In the genomic region with DNA sequence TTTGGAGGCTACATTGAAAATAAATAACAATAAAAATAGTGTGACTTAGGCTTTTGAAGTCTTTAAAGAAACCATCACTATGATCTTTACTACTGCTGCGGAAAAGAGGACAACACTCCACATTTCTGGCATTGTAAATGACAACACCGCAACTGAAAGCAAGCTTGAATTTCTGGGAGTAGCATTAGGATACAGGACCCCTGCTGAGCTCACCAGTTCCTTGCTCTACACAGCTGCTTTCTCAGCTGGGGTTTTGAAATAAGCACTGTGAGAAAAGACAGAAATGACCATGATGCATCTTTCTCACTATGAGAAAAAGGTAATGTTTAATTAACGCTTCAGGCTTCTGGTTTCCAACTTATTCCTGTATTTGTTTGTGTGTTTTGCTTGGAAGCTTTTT, we compare ENCODE assay signal across 21 cellular contexts.
A peak's percentile ranks its signal among the peaks of the same experiment; 100 is the strongest.
DNase-seq lines count a peak whose midpoint lies in the region; ATAC-seq and TF ChIP-seq lines count a peak whose summit lies in the region.
"Had no signal": no experiment of that assay in that cellular context is flagged by ENCODE, and none has a peak within 500 bp of the region (broad histone marks: within the 10 kb centered on the region; RNA-seq: fewer than 3 reads in every experiment).

No MANE protein-coding gene starts in this region.

- no peaks in the 10 kb centered on the region for H3K36me3 ChIP-seq in neural progenitor cell
- H3K36me3 ChIP-seq: gastrocnemius medialis, HAP-1, vagina had no signal

- no peaks in the 10 kb centered on the region for H3K27me3 ChIP-seq in neural progenitor cell
- H3K27me3 ChIP-seq: gastrocnemius medialis, vagina had no signal

- H3K4me3 ChIP-seq in choroid plexus epithelial cell (ENCODE audit: low read depth, low read length), result no peak overlapping the region
- H3K4me3 ChIP-seq in neural progenitor cell, result no peak overlapping the region
- H3K4me3 ChIP-seq: gastrocnemius medialis, GM12878, HAP-1, lung, vagina had no signal

- in situ Hi-C loops in G401 (cut with HindIII; ENCODE audit: low sequenced_read_pairs), result no loop called here

- H3K9ac ChIP-seq in neural progenitor cell, result no peak overlapping the region

- H3K27ac Mint-ChIP-seq in neural progenitor cell, result peak overlapping the region; percentile 96
- H3K27ac Mint-ChIP-seq: activated B cell treated with CpG ODN at 0.5 μM for 24 hours; activated T-helper 2 cell treated with anti-CD3 and anti-CD28 coated beads, Interferon-gamma antibody, Interleukin-2, Interleukin-4, amounts not matched to agents 10 μg/mL and 5 μg/mL and 100 μg/mL, durations not matched to agents 14 hours and 24 hours and 36 hours; natural killer cell; T-helper 1 cell treated with Interleukin-12 subunit alpha and Interleukin-12 subunit beta and Interleukin-4 antibody, amounts not matched to agents 30 μg/mL and 1 μg/mL, for 36 hours had no signal

- peaks cover 37% of the 10 kb centered on the region for H3K4me1 ChIP-seq in neural progenitor cell
- H3K4me1 ChIP-seq: gastrocnemius medialis, HAP-1 had no signal

- H3K9me3 ChIP-seq in neural progenitor cell (ENCODE audit: low read depth), result no peaks in the 10 kb centered on the region
- H3K9me3 ChIP-seq: gastrocnemius medialis, HAP-1, vagina had no signal

- ATAC-seq in GM18519 (IDR thresholded peaks at IDR 0.05; ENCODE audit: low FRiP score, unreplicated experiment) (no peak), HG02610 (IDR thresholded peaks at IDR 0.05; ENCODE audit: unreplicated experiment) (no peak)
- ATAC-seq: gastrocnemius medialis, GM12878, natural killer cell, right cardiac atrium had no signal

- peak overlapping the region; percentile 69 for H3K4me3 Mint-ChIP-seq in neural progenitor cell
- H3K4me3 Mint-ChIP-seq: activated B cell treated with CpG ODN at 0.5 μM for 24 hours; natural killer cell; T-helper 1 cell treated with Interleukin-12 subunit alpha and Interleukin-12 subunit beta and Interleukin-4 antibody, amounts not matched to agents 30 μg/mL and 1 μg/mL, for 36 hours had no signal

- H3K36me3 Mint-ChIP-seq in neural progenitor cell, result no peaks in the 10 kb centered on the region

- H2AFZ ChIP-seq in neural progenitor cell (replicated peaks), result no peak overlapping the region

- peaks cover 16% of the 10 kb centered on the region for H3F3A ChIP-seq in neural progenitor cell (ENCODE audit: low read depth)

- peaks cover 2% of the 10 kb centered on the region for H3K9me3 Mint-ChIP-seq in neural progenitor cell
- H3K9me3 Mint-ChIP-seq: activated B cell treated with CpG ODN at 0.5 μM for 24 hours had no signal

- no peaks in the 10 kb centered on the region for H3K79me2 ChIP-seq in neural progenitor cell (ENCODE audit: low read depth)

- no peaks in the 10 kb centered on the region for H4K20me1 ChIP-seq in neural progenitor cell (ENCODE audit: low read depth)

- DNase-seq in G401 (ENCODE audit: low spot score) (peak; percentile 64), NCI-H2171 (lab: John Stamatoyannopoulos, UW) (peak; percentile 89), choroid plexus epithelial cell (ENCODE audit: low read depth) (peak; percentile 77), neural progenitor cell (ENCODE audit: low spot score) (peak; percentile 81), NCI-H2196 treated with DMSO at 0.1 percent for 48 hours (lab: John Stamatoyannopoulos, UW; ENCODE audit: unreplicated experiment) (no peak), AG08396 (ENCODE audit: low spot score) (no peak)
- DNase-seq: activated B cell treated with CpG ODN at 0.5 μM for 24 hours; gastrocnemius medialis; natural killer cell; NCI-H2107; right cardiac atrium; SHP77; stimulated activated CD4-positive, alpha-beta T cell treated with anti-CD3 and anti-CD28 coated beads, Interleukin-2, amount 100 ng/mL, for 24 hours had no signal

- H3K27ac ChIP-seq in neural progenitor cell, result peak overlapping the region; percentile 82
- H3K27ac ChIP-seq: gastrocnemius medialis, vagina had no signal

- TF ChIP-seq CTCF in choroid plexus epithelial cell (conservative IDR thresholded peaks at IDR 0.05; ENCODE audit: low read depth, low read length) (no peak), neural progenitor cell (IDR thresholded peaks at IDR 0.05) (no peak)

- peaks cover 2% of the 10 kb centered on the region for H3K27me3 Mint-ChIP-seq in neural progenitor cell (ENCODE audit: insufficient read depth, low read depth)
- H3K27me3 Mint-ChIP-seq: activated B cell treated with CpG ODN at 0.5 μM for 24 hours had no signal

- peaks cover 51% of the 10 kb centered on the region for H3K4me1 Mint-ChIP-seq in neural progenitor cell
- H3K4me1 Mint-ChIP-seq: natural killer cell had no signal

- H3K4me2 ChIP-seq in neural progenitor cell, result peak overlapping the region; percentile 61

Comparison
In these comparisons a context has a peak if more than half of its experiments do, and no peak if none do; other contexts are left out.
1. DNase-seq: peak in G401 (single experiment), NCI-H2171 (single experiment), choroid plexus epithelial cell (single experiment) and neural progenitor cell (single experiment); none in NCI-H2196 treated with DMSO at 0.1 percent for 48 hours (single experiment) and AG08396 (single experiment).